Comparison of ENCODE assay signal across 14 cellular contexts in the genomic region with DNA sequence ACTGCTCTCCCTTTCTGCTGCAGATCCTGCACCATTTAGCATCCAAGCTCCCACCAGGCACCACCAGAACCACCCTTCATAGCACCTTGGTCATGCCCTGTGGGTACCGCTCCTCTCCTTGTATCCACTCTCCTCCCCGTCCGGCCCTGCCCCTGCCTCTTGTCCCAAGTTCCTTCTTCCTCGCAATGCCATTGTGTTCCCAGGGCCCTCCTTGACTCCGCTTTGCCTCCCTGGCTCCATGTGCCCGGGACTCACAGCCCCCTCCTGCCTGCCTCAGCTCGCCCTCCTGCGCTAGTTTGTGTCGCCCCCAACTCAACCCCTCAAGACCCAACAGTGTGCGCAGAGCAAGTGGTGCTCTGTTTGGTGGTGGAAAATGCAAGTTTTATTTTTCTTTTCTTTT.
"Had no signal": no experiment of that assay in that cellular context is flagged by ENCODE, and none has a peak within 500 bp of the region (broad histone marks: within the 10 kb centered on the region; RNA-seq: fewer than 3 reads in every experiment).

No MANE protein-coding gene starts in this region.

- H3K4me3 Mint-ChIP-seq: activated CD4-positive, alpha-beta memory T cell treated with anti-CD3 and anti-CD28 coated beads for 36 hours; nephron; stimulated activated memory B cell treated with anti-CD40 and anti-IgM and Interleukin-4, amounts not matched to agents 10 μg/mL and 1 μg/mL and 100 μg/mL, for 72 hours; type B pancreatic cell had no signal

- ATAC-seq: left colon; stimulated activated memory B cell treated with anti-CD40 and anti-IgM and Interleukin-4, amounts not matched to agents 10 μg/mL and 1 μg/mL and 100 μg/mL, for 72 hours had no signal

- DNase-seq: activated CD4-positive, alpha-beta memory T cell treated with anti-CD3 and anti-CD28 coated beads for 36 hours; activated CD8-positive, alpha-beta memory T cell treated with anti-CD3 and anti-CD28 coated beads, Interleukin-2, amount 50 U/mL, for 4 hours; activated naive CD4-positive, alpha-beta T cell treated with anti-CD3 and anti-CD28 coated beads, Interleukin-2, amount 50 U/mL, for 16 hours; esophagus squamous epithelium; foreskin fibroblast; left colon; ovary; substantia nigra had no signal

- H3K9me3 Mint-ChIP-seq: activated CD4-positive, alpha-beta memory T cell treated with anti-CD3 and anti-CD28 coated beads for 36 hours; nephron; stimulated activated memory B cell treated with anti-CD40 and anti-IgM and Interleukin-4, amounts not matched to agents 10 μg/mL and 1 μg/mL and 100 μg/mL, for 72 hours; type B pancreatic cell had no signal

- H3K36me3 ChIP-seq: ovary had no signal

- H3K9me3 ChIP-seq: esophagus squamous epithelium, ovary had no signal

- FAIRE-seq: TTC549 had no signal

- H3K27me3 Mint-ChIP-seq: type B pancreatic cell had no signal

- H3K4me3 ChIP-seq: esophagus squamous epithelium, lung, ovary, SK-N-MC had no signal

- H3K27ac ChIP-seq: esophagus squamous epithelium, ovary had no signal

- H3K27me3 ChIP-seq: esophagus squamous epithelium, ovary had no signal

- H3K27ac Mint-ChIP-seq: activated CD4-positive, alpha-beta memory T cell treated with anti-CD3 and anti-CD28 coated beads for 36 hours; stimulated activated memory B cell treated with anti-CD40 and anti-IgM and Interleukin-4, amounts not matched to agents 10 μg/mL and 1 μg/mL and 100 μg/mL, for 72 hours; type B pancreatic cell had no signal
